15 cellular contexts compared by ENCODE assay signal in genomic region chr4:48602222-48602621, GRCh38.
A peak's percentile ranks its signal among the peaks of the same experiment; 100 is the strongest.
DNase-seq lines count a peak whose midpoint lies in the region; ATAC-seq and TF ChIP-seq lines count a peak whose summit lies in the region.
"Had no signal": no experiment of that assay in that cellular context is flagged by ENCODE, and none has a peak within 500 bp of the region (broad histone marks: within the 10 kb centered on the region; RNA-seq: fewer than 3 reads in every experiment).

No MANE protein-coding gene starts in this region.

- in situ Hi-C loops in GM13977 (cut with MboI; ENCODE audit: low pct_unique_long_range_greater_than_20kb, low sequenced_read_pairs, unreplicated experiment) = no loop called here

- DNase-seq in HFFc6 = peak; percentile 81
- peak; percentile 75 for DNase-seq in glomerular visceral epithelial cell (ENCODE audit: extremely low spot score)
- DNase-seq in middle frontal gyrus (ENCODE audit: extremely low spot score, low spot score) = no peak
- no peak for DNase-seq in 8988T
- DNase-seq in HuH-7 (ENCODE audit: low spot score) = no peak
- DNase-seq in GM13977 (ENCODE audit: low spot score) = no peak
- DNase-seq: activated CD4-positive, alpha-beta T cell treated with anti-CD3 and anti-CD28 coated beads for 36 hours; foreskin melanocyte; Kasumi-1; lower lobe of right lung had no signal

- peak overlapping the region; percentile 63 for H3K4me3 Mint-ChIP-seq in HFFc6
- H3K4me3 Mint-ChIP-seq: activated CD4-positive, alpha-beta T cell treated with anti-CD3 and anti-CD28 coated beads for 36 hours; B cell; central memory CD8-positive, alpha-beta T cell had no signal

- peak overlapping the region; percentile 80 for H3K27ac Mint-ChIP-seq in HFFc6
- H3K27ac Mint-ChIP-seq: activated CD4-positive, alpha-beta T cell treated with anti-CD3 and anti-CD28 coated beads for 36 hours; B cell had no signal

- peak; percentile 91 for ATAC-seq in SK-N-SH treated with all-trans-retinoic acid at 6 μM for 48 hours
- ATAC-seq: activated CD4-positive, alpha-beta T cell treated with anti-CD3 and anti-CD28 coated beads for 36 hours had no signal

- peaks cover 13% of the 10 kb centered on the region; the same call in 1 of the 2 replicates for H3K36me3 Mint-ChIP-seq in HFFc6 (ENCODE audit: low read depth)

- TF ChIP-seq CTCF in 22Rv1 (IDR thresholded peaks at IDR 0.05) = no peak
- no peak for TF ChIP-seq CTCF in HFFc6 (IDR thresholded peaks at IDR 0.05)
- no peak for TF ChIP-seq CTCF in GM13977 (IDR thresholded peaks at IDR 0.05; ENCODE audit: extremely low read depth, insufficient read depth, missing control alignments)

- no peaks in the 10 kb centered on the region for H3K9me3 Mint-ChIP-seq in HFFc6
- H3K9me3 Mint-ChIP-seq: central memory CD8-positive, alpha-beta T cell had no signal

- peak overlapping the region; percentile 87 for H3K27ac ChIP-seq in 22Rv1
- H3K27ac ChIP-seq: lower lobe of right lung, SK-N-MC had no signal

- H3K4me1 Mint-ChIP-seq in HFFc6 (ENCODE audit: low read depth) = peaks cover 33% of the 10 kb centered on the region
- H3K4me1 Mint-ChIP-seq: activated CD4-positive, alpha-beta T cell treated with anti-CD3 and anti-CD28 coated beads for 36 hours; B cell; central memory CD8-positive, alpha-beta T cell had no signal

- H3K27me3 Mint-ChIP-seq in HFFc6 (ENCODE audit: insufficient read depth) = no peaks in the 10 kb centered on the region
- H3K27me3 Mint-ChIP-seq: activated CD4-positive, alpha-beta T cell treated with anti-CD3 and anti-CD28 coated beads for 36 hours; B cell; central memory CD8-positive, alpha-beta T cell had no signal

TF ChIP-seq in SK-N-SH treated with all-trans-retinoic acid at 6 μM for 48 hours, 23 proteins besides CTCF, POLR2A, EP300 and RAD21:
- TF ChIP-seq ISL1 (CRISPR knock-in tag; IDR thresholded peaks at IDR 0.05) (0 out of 2 replicates have a peak, but pooled peaks have one; percentile 8), ZFP30 (CRISPR knock-in tag; IDR thresholded peaks at IDR 0.05) (no peak), RARB (CRISPR knock-in tag; IDR thresholded peaks at IDR 0.05) (no peak)

Comparison
In these comparisons a context has a peak if more than half of its experiments do, and no peak if none do; other contexts are left out.
1. DNase-seq: peak in HFFc6 (single experiment) and glomerular visceral epithelial cell (single experiment); none in middle frontal gyrus (single experiment), 8988T (single experiment), HuH-7 (single experiment) and GM13977 (single experiment).